In genomic region chr14:101808894-101809670, GRCh38 we compare ENCODE assay signal across 8 cellular contexts.
DNase-seq lines count a peak whose midpoint lies in the region; ATAC-seq and TF ChIP-seq lines count a peak whose summit lies in the region.

No MANE protein-coding gene starts in this region.

- H4K20me1 ChIP-seq in BLaER1 (peaks cover 25% of the 10 kb centered on the region), Loucy (ENCODE audit: insufficient read depth, low read length, poor library complexity, severe bottlenecking) (peaks cover 38% of the 10 kb centered on the region)

- H3K9me3 ChIP-seq in BLaER1 (no peaks in the 10 kb centered on the region), Loucy (ENCODE audit: insufficient read depth, low read depth, low read length) (no peaks in the 10 kb centered on the region), duodenal mucosa (ENCODE audit: control insufficient read depth in 1 of 2, low read length in 2 of 2) (no peaks in the 10 kb centered on the region)

- H3K27me3 Mint-ChIP-seq in nephron progenitor cell (ENCODE audit: low read depth, poor library complexity), result no peaks in the 10 kb centered on the region

- H3K4me2 ChIP-seq in BLaER1, result peak overlapping the region; percentile 99
- H3K4me2 ChIP-seq in Loucy (ENCODE audit: low read depth, low read length, poor library complexity, severe bottlenecking), result peak overlapping the region; percentile 99

- TF ChIP-seq CTCF in Loucy (conservative IDR thresholded peaks at IDR 0.05; ENCODE audit: low read length), result no peak
- no peak for TF ChIP-seq CTCF in nephron progenitor cell (IDR thresholded peaks at IDR 0.05)

- H3K79me2 ChIP-seq in Loucy (ENCODE audit: insufficient read depth, low read length), result peaks cover 42% of the 10 kb centered on the region

- H3K9me2 ChIP-seq in Loucy (replicated peaks; ENCODE audit: low read depth, low read length), result no peaks in the 10 kb centered on the region

- H3K36me3 ChIP-seq in BLaER1 (peaks cover 40% of the 10 kb centered on the region), Loucy (ENCODE audit: insufficient read depth, low read length) (no peaks in the 10 kb centered on the region), duodenal mucosa (ENCODE audit: control insufficient read depth in 1 of 2, insufficient read depth in 2 of 2, low read length in 2 of 2) (peaks cover 0 to 5% of the 10 kb centered on the region in 2 donors)

- peak overlapping the region; percentile 96 for H3K27ac ChIP-seq in BLaER1
- peak overlapping the region; percentile 98 for H3K27ac ChIP-seq in duodenal mucosa (ENCODE audit: low read depth, low read length)

- peaks cover 62% of the 10 kb centered on the region for H3K4me1 ChIP-seq in BLaER1
- peaks cover 44% of the 10 kb centered on the region for H3K4me1 ChIP-seq in Loucy (ENCODE audit: insufficient read depth, low read length, poor library complexity, severe bottlenecking)
- peaks cover 33 to 34% of the 10 kb centered on the region in 2 donors for H3K4me1 ChIP-seq in duodenal mucosa (ENCODE audit: control insufficient read depth in 1 of 2, insufficient read depth in 2 of 2, low read length in 2 of 2)

- peak overlapping the region; percentile 69 for H2AFZ ChIP-seq in Loucy (ENCODE audit: low read length)

- H3K27me3 ChIP-seq in BLaER1 (no peaks in the 10 kb centered on the region), Loucy (ENCODE audit: insufficient read depth, low read length, poor library complexity, severe bottlenecking) (no peaks in the 10 kb centered on the region), duodenal mucosa (ENCODE audit: control insufficient read depth in 1 of 2, insufficient read depth in 2 of 2, low read length in 2 of 2) (no peaks in the 10 kb centered on the region)

- H3K4me3 Mint-ChIP-seq in nephron progenitor cell, result peak overlapping the region; percentile 98

- peak overlapping the region; percentile 93 for H3K9ac ChIP-seq in BLaER1
- H3K9ac ChIP-seq in Loucy (ENCODE audit: low read depth, low read length, poor library complexity, severe bottlenecking), result peak overlapping the region; percentile 98
- peak overlapping the region; percentile 85 to 98 for H3K9ac ChIP-seq in duodenal mucosa (ENCODE audit: low read depth in 1 of 2, low read length in 2 of 2)

- peak overlapping the region; percentile 100 for H3K27ac Mint-ChIP-seq in nephron progenitor cell

- H3K4me1 Mint-ChIP-seq in nephron progenitor cell, result peaks cover 62% of the 10 kb centered on the region

- peak overlapping the region; percentile 74 for H3K4me3 ChIP-seq in BLaER1
- peak overlapping the region; percentile 96 for H3K4me3 ChIP-seq in Loucy (ENCODE audit: low read length, poor library complexity, severe bottlenecking)
- peak overlapping the region; percentile 79 to 90 for H3K4me3 ChIP-seq in duodenal mucosa (ENCODE audit: low read depth in 1 of 2, low read length in 2 of 2)

- peaks cover 2% of the 10 kb centered on the region for H3K36me3 Mint-ChIP-seq in nephron progenitor cell (ENCODE audit: low read depth)

- H3K9me3 Mint-ChIP-seq in nephron progenitor cell, result no peaks in the 10 kb centered on the region

- no peak for ATAC-seq in HG03469 (IDR thresholded peaks at IDR 0.05; ENCODE audit: unreplicated experiment)

- no peak for DNase-seq in nephron progenitor cell
- no peak for DNase-seq in ecto neural progenitor cell (ENCODE audit: low spot score)
- no peak for DNase-seq in midbrain (lab: John Stamatoyannopoulos, UW)
- DNase-seq in AG20443 (ENCODE audit: low spot score), result no peak

- peaks cover 6% of the 10 kb centered on the region for H3F3A ChIP-seq in Loucy (ENCODE audit: low read depth)
